In the genomic region with DNA sequence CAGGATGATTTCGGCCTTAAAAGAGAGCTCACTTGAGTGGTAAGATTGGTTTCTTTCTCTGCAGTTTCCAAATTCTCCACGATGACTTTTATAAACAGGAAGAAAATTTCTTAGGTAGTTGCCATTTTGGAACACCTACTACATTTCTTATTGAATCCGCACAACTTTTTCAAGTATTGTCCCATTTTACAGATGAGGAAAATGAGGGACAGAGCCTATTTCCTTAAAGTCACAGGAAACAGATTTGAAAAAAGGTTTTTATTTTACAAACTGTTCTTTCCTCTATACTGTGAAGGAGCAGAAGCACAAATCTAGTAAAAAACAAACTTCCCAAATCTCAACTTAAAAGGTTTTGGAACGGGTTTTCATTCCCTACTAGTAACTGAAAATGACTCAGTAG, we compare ENCODE assay signal across 13 cellular contexts. TPM values are rescaled to one million over a fixed set of nuclear protein-coding genes. Genes with fewer than 3 reads are reported as not detected.
DNase-seq lines count a peak whose midpoint lies in the region; ATAC-seq, FAIRE-seq and TF ChIP-seq lines count a peak whose summit lies in the region.
"Had no signal": no experiment of that assay in that cellular context is flagged by ENCODE, and none has a peak within 500 bp of the region (broad histone marks: within the 10 kb centered on the region; RNA-seq: fewer than 3 reads in every experiment).

No MANE protein-coding gene starts in this region.

- H3K4me3 ChIP-seq in KMS-11 (IDR thresholded peaks at IDR 0.05; ENCODE audit: insufficient read depth, low read depth, low read length): no peak overlapping the region
- peak overlapping the region; percentile 99 for H3K4me3 ChIP-seq in GM12878

- H3K9me3 ChIP-seq in GM12878 (replicated peaks; ENCODE audit: control insufficient read depth, insufficient read depth, low read length): peaks cover 2% of the 10 kb centered on the region; the same call in 2 of the 3 replicates

- RAD21 ChIA-PET in GM12878 (lab: Charles Lee; ENCODE audit: unreplicated experiment): no interaction called here

- H3K27me3 ChIP-seq in KMS-11 (ENCODE audit: insufficient read depth, low read depth) (no peaks in the 10 kb centered on the region), GM12878 (replicated peaks in 1 of 2; ENCODE audit: control insufficient read depth in 2 of 2, insufficient read depth in 2 of 2, low read length in 1 of 2) (no peaks in the 10 kb centered on the region)

- no peak for TF ChIP-seq RAD21 in GM12878 (IDR thresholded peaks at IDR 0.05; ENCODE audit: insufficient read depth, low read depth, low read length)

- no peak for TF ChIP-seq POLR2A in GM12878 (IDR thresholded peaks at IDR 0.05; ENCODE audit: low read depth, low read length)

- no peak for FAIRE-seq in GM12878 (lab: Jason Lieb, UNC)

- H3K9ac ChIP-seq in KMS-11: no peak overlapping the region
- no peak overlapping the region for H3K9ac ChIP-seq in GM12878 (ENCODE audit: control insufficient read depth, insufficient read depth, low read length)

- TF ChIP-seq CTCF in Calu3 (IDR thresholded peaks at IDR 0.05; ENCODE audit: unreplicated experiment): no peak
- TF ChIP-seq CTCF in KMS-11 (conservative IDR thresholded peaks at IDR 0.05; ENCODE audit: low read depth, low read length): no peak
- no peak for TF ChIP-seq CTCF in GM12878 (IDR thresholded peaks at IDR 0.05 in 2 of 3, conservative IDR thresholded peaks at IDR 0.05 in 1 of 3; ENCODE audit: control insufficient read depth in 2 of 3, extremely low read depth in 1 of 3, insufficient read depth in 1 of 3, low read depth in 3 of 3, low read length in 3 of 3)

- H3K4me2 ChIP-seq in KMS-11 (peak overlapping the region; percentile 83), GM12878 (ENCODE audit: control insufficient read depth, insufficient read depth) (peak overlapping the region; percentile 44)

- H2AFZ ChIP-seq in KMS-11 (ENCODE audit: low read depth) (no peak overlapping the region), GM12878 (ENCODE audit: control insufficient read depth, low read depth, low read length) (no peak overlapping the region)

- CTCF ChIA-PET in Calu3 (lab: Charles Lee) (no interaction called here), GM12878 (lab: Yijun Ruan, JAX) (interaction anchor here (1.0 kb wide), 1 partner anchor 37 kb away, joined by 3 read pairs; no protein-coding TSS in a partner anchor)

- peak overlapping the region; percentile 17 for H3K4me3 Mint-ChIP-seq in Calu3 (ENCODE audit: low read depth, unreplicated experiment)
- H3K4me3 Mint-ChIP-seq in naive thymus-derived CD8-positive, alpha-beta T cell: peak overlapping the region in 9 of 10 donors; percentile 1 to 64 (median 21)

- POLR2A ChIA-PET in GM12878 (lab: Charles Lee): interaction anchor here (1.2 to 4.9 kb wide), 3 partner anchors 9 to 37 kb away, joined by 3 to 67 read pairs (median 8); no protein-coding TSS in a partner anchor
- POLR2A ChIA-PET in naive thymus-derived CD8-positive, alpha-beta T cell (lab: Charles Lee): interaction anchor here (2.2 kb wide), 1 partner anchor 38 kb away, joined by 7 read pairs; no protein-coding TSS in a partner anchor

- H3K4me1 ChIP-seq in KMS-11 (ENCODE audit: low read depth, poor library complexity, severe bottlenecking) (peaks cover 52% of the 10 kb centered on the region), GM12878 (ENCODE audit: control insufficient read depth, insufficient read depth, low read length) (peaks cover 9% of the 10 kb centered on the region)

- intact Hi-C loops in Calu3 (cut with micrococcal nuclease; ENCODE audit: unreplicated experiment): no loop called here
- intact Hi-C loops in GM12878 (cut with micrococcal nuclease; ENCODE audit: unreplicated experiment): no loop called here

- H3K4me1 Mint-ChIP-seq in Calu3 (ENCODE audit: low read depth, unreplicated experiment): peaks cover 16% of the 10 kb centered on the region
- H3K4me1 Mint-ChIP-seq in naive thymus-derived CD8-positive, alpha-beta T cell: peaks cover 20 to 65% (median 58%) of the 10 kb centered on the region in 4 donors

- no peaks in the 10 kb centered on the region for H3K9me3 Mint-ChIP-seq in Calu3 (ENCODE audit: low read depth, unreplicated experiment)
- no peaks in the 10 kb centered on the region for H3K9me3 Mint-ChIP-seq in naive thymus-derived CD8-positive, alpha-beta T cell

- SMC1A ChIA-PET in GM12878 (lab: Charles Lee; ENCODE audit: uncharacterized antibody, unreplicated experiment): interaction anchor here (1.4 kb wide), 1 partner anchor 33 kb away, joined by 7 read pairs; no protein-coding TSS in a partner anchor

- BruUV-seq in Calu3 (replicated peaks; lab: Mats Ljungman, UMichigan): no TSS peak
- BruUV-seq in GM12878 (replicated peaks; lab: Mats Ljungman, UMichigan): no TSS peak

- peaks cover 60% of the 10 kb centered on the region for H4K20me1 ChIP-seq in KMS-11 (ENCODE audit: insufficient read depth)
- H4K20me1 ChIP-seq in GM12878 (ENCODE audit: control insufficient read depth, insufficient read depth): peaks cover 10% of the 10 kb centered on the region

- H3K27ac ChIP-seq in KMS-11: peak overlapping the region; percentile 89; the same call in 1 of the 2 replicates
- no peak overlapping the region for H3K27ac ChIP-seq in GM12878 (ENCODE audit: control insufficient read depth, insufficient read depth)

- ATAC-seq in GM12878 (no peak), HG03159 (IDR thresholded peaks at IDR 0.05; ENCODE audit: unreplicated experiment) (no peak), HG02973 (IDR thresholded peaks at IDR 0.05; ENCODE audit: unreplicated experiment) (no peak)
- no peak for ATAC-seq in naive thymus-derived CD8-positive, alpha-beta T cell

- H3K36me3 Mint-ChIP-seq in Calu3 (ENCODE audit: insufficient read depth, unreplicated experiment): peaks cover 63% of the 10 kb centered on the region
- H3K36me3 Mint-ChIP-seq in naive thymus-derived CD8-positive, alpha-beta T cell: peaks cover 0 to 27% (median 16%) of the 10 kb centered on the region in 3 donors

- no peak overlapping the region for H3K27ac Mint-ChIP-seq in Calu3 (ENCODE audit: unreplicated experiment)
- H3K27ac Mint-ChIP-seq in naive thymus-derived CD8-positive, alpha-beta T cell: peak overlapping the region in 1 of 10 donors; percentile 2

- in situ Hi-C loops in GM12878 (cut with MboI): no loop called here

- H3K36me3 ChIP-seq in KMS-11 (ENCODE audit: insufficient read depth) (peaks cover 27% of the 10 kb centered on the region; the same call in 1 of the 2 replicates), GM12878 (ENCODE audit: control insufficient read depth in 2 of 2, insufficient read depth in 2 of 2, low read length in 1 of 2) (peaks cover 0 to 18% of the 10 kb centered on the region in 2 experiments; a peak in 3 of 4 replicates)

- DNase-seq in Calu3 (no peak), GM12878 (ENCODE audit: low read depth, low spot score) (no peak), Kasumi-1 (lab: John Stamatoyannopoulos, UW) (no peak)
- DNase-seq in naive thymus-derived CD8-positive, alpha-beta T cell: no peak
- no peak for DNase-seq in stimulated activated CD4-positive, alpha-beta T cell treated with anti-CD3 and anti-CD28 coated beads, Interleukin-4, amount 100 ng/mL, for 1 hour
- DNase-seq: activated CD4-positive, alpha-beta T cell treated with anti-CD3 and anti-CD28 coated beads for 1 hour; activated naive CD4-positive, alpha-beta T cell treated with anti-CD3 and anti-CD28 coated beads, Interleukin-2, amount 50 U/mL, for 16 hours; NCI-H510A; Right ventricle myocardium superior; stimulated activated naive CD4-positive, alpha-beta T cell treated with Interleukin-2 at 50 U/mL for 16 hours had no signal

- 97% methylated on average over 4 of the region's 4 CpGs for WGBS in GM12878 (ENCODE audit: insufficient coverage, insufficient replicate concordance, low lambda C conversion rate, missing lambda C conversion rate)

- peaks cover 75% of the 10 kb centered on the region for H3K79me2 ChIP-seq in KMS-11 (ENCODE audit: insufficient read depth, low read depth)
- peaks cover 77% of the 10 kb centered on the region for H3K79me2 ChIP-seq in GM12878 (ENCODE audit: control insufficient read depth, insufficient read depth, low read length)

- H3K27me3 Mint-ChIP-seq in Calu3 (ENCODE audit: unreplicated experiment): no peaks in the 10 kb centered on the region
- H3K27me3 Mint-ChIP-seq in naive thymus-derived CD8-positive, alpha-beta T cell: no peaks in the 10 kb centered on the region

- TF ChIP-seq EP300 in GM12878 (IDR thresholded peaks at IDR 0.05; ENCODE audit: borderline replicate concordance in 1 of 2, control insufficient read depth in 1 of 2, low read depth in 2 of 2, low read length in 2 of 2): no peak

RNA-seq across cellular contexts. Expression of gene YWHAG, which starts 2.7 kb away (rescaled TPM):
- total RNA-seq in Calu3 (2022): 113 and 122 TPM in 2 replicates
- 36.7 and 39.5 TPM in 2 replicates for total RNA-seq in GM12878 (2013; cell fraction: nucleolus; rRNA removed)
- 26.0 and 26.4 TPM in 2 replicates for total RNA-seq in GM12878 (2014; rRNA removed)
- total RNA-seq in GM12878 (2014; rRNA removed; fragmentation: Illumina TruSeq; extraction: Trizol): 77.4 and 79.7 TPM in 2 replicates
- 153 and 157 TPM in 2 replicates for total RNA-seq in GM12878 (2021)
- 37.6 TPM for polyA plus RNA-seq in GM12878 (2011; ENCODE audit: low read depth)
- 59.6 and 75.1 TPM in 2 replicates for polyA plus RNA-seq in GM12878 (2011; rRNA removed)
- polyA plus RNA-seq in GM12878 (2011; cell fraction: cytosol; rRNA removed): 34.2 and 44.7 TPM in 2 replicates
- 25.0 and 40.2 TPM in 2 replicates for polyA plus RNA-seq in GM12878 (2011; cell fraction: nucleus; rRNA removed)
- 86.1 and 86.2 TPM in 2 replicates for polyA plus RNA-seq in GM12878 (2012)
- polyA plus RNA-seq in GM12878 (2014; fragmentation: Illumina TruSeq; extraction: Trizol): 125 and 130 TPM in 2 replicates
- polyA plus RNA-seq in GM12878 (2014; fragmentation: Nextera tagmentation; extraction: Ambion mirVana): 10 to 100 TPM; 20.2 to 27.2 TPM
- polyA plus RNA-seq in GM12878 (2014; rRNA removed): 55.4 and 61.8 TPM in 2 replicates
- 10 to 100 TPM; 24.3 to 26.1 TPM for polyA plus RNA-seq in GM12878 (2016; fragmentation: Nextera tagmentation; extraction: Ambion mirVana)
- polyA minus RNA-seq in GM12878 (2011; rRNA and poly(A)+ RNA removed): 60.4 and 89.3 TPM in 2 replicates
- polyA minus RNA-seq in GM12878 (2011; cell fraction: cytosol; rRNA and poly(A)+ RNA removed): 48.9 and 52.5 TPM in 2 replicates
- polyA minus RNA-seq in GM12878 (2011; cell fraction: nucleus; rRNA and poly(A)+ RNA removed): 11.5 and 21.3 TPM in 2 replicates
- total RNA-seq in naive thymus-derived CD8-positive, alpha-beta T cell: 10 to 100 TPM; 36.5 to 38.2 TPM
- polyA plus RNA-seq in naive thymus-derived CD8-positive, alpha-beta T cell: 1 to 10 TPM; 1.4 to 1.9 (median 1.7) TPM

RNA-seq across cellular contexts. Expression of gene SSC4D, which starts 53.4 kb away (rescaled TPM):
- total RNA-seq in Calu3 (2022) (0.51 TPM in 1 of 2 replicates, not detected in the other), GM12878 (2014; rRNA removed) (0.34 and 0.65 TPM in 2 replicates), GM12878 (2014; rRNA removed; fragmentation: Illumina TruSeq; extraction: Trizol) (0.14 and 0.18 TPM in 2 replicates), GM12878 (2021) (0.41 and 0.72 TPM in 2 replicates)
- 0.33 TPM in 1 of 2 replicates, not detected in the other for total RNA-seq in GM12878 (2013; cell fraction: nucleolus; rRNA removed)
- polyA plus RNA-seq in GM12878 (2011; ENCODE audit: low read depth): not detected
- polyA plus RNA-seq in GM12878 (2011; rRNA removed) (0.24 TPM in 2 replicates), GM12878 (2014; fragmentation: Illumina TruSeq; extraction: Trizol) (0.21 and 0.25 TPM in 2 replicates), GM12878 (2014; fragmentation: Nextera tagmentation; extraction: Ambion mirVana) (under 1 TPM in 1 of 2 experiments, not detected in 1; 0.11 TPM), GM12878 (2014; rRNA removed) (0.08 and 0.29 TPM in 2 replicates), GM12878 (2016; fragmentation: Nextera tagmentation; extraction: Ambion mirVana) (under 1 TPM; 0.63 to 0.79 TPM)
- 0.51 and 0.57 TPM in 2 replicates for polyA plus RNA-seq in GM12878 (2011; cell fraction: cytosol; rRNA removed)
- polyA plus RNA-seq in GM12878 (2011; cell fraction: nucleus; rRNA removed): 0.15 and 0.18 TPM in 2 replicates
- polyA plus RNA-seq in GM12878 (2012): 0.18 and 0.39 TPM in 2 replicates
- polyA minus RNA-seq in GM12878 (2011; rRNA and poly(A)+ RNA removed): 0.37 and 0.52 TPM in 2 replicates
- polyA minus RNA-seq in GM12878 (2011; cell fraction: cytosol; rRNA and poly(A)+ RNA removed): not detected in 2 replicates
- polyA minus RNA-seq in GM12878 (2011; cell fraction: nucleus; rRNA and poly(A)+ RNA removed): not detected in 2 replicates
- not detected for total RNA-seq in naive thymus-derived CD8-positive, alpha-beta T cell
- under 1 TPM in 2 of 3 donors, not detected in 1; 0.62 to 0.85 TPM for polyA plus RNA-seq in naive thymus-derived CD8-positive, alpha-beta T cell

RNA-seq across cellular contexts. Expression of gene HSPB1, which starts 53.6 kb away (rescaled TPM):
- total RNA-seq in Calu3 (2022) (72.7 and 135 TPM in 2 replicates), GM12878 (2014; rRNA removed) (31.9 and 47.8 TPM in 2 replicates), GM12878 (2014; rRNA removed; fragmentation: Illumina TruSeq; extraction: Trizol) (35.4 and 41.2 TPM in 2 replicates), GM12878 (2021) (181 and 189 TPM in 2 replicates)
- total RNA-seq in GM12878 (2013; cell fraction: nucleolus; rRNA removed): 21.2 and 22.1 TPM in 2 replicates
- polyA plus RNA-seq in GM12878 (2011; ENCODE audit: low read depth): 50.0 TPM
- polyA plus RNA-seq in GM12878 (2011; rRNA removed) (10.4 and 67.5 TPM in 2 replicates), GM12878 (2014; fragmentation: Illumina TruSeq; extraction: Trizol) (1.4 and 41.6 TPM in 2 replicates), GM12878 (2014; fragmentation: Nextera tagmentation; extraction: Ambion mirVana) (10 to 100 TPM; 13.7 to 56.5 TPM), GM12878 (2014; rRNA removed) (134 and 182 TPM in 2 replicates), GM12878 (2016; fragmentation: Nextera tagmentation; extraction: Ambion mirVana) (100 to 1,000 TPM; 279 to 297 TPM)
- 139 and 153 TPM in 2 replicates for polyA plus RNA-seq in GM12878 (2011; cell fraction: cytosol; rRNA removed)
- 127 and 155 TPM in 2 replicates for polyA plus RNA-seq in GM12878 (2011; cell fraction: nucleus; rRNA removed)
- 172 and 210 TPM in 2 replicates for polyA plus RNA-seq in GM12878 (2012)
- 15.6 and 24.8 TPM in 2 replicates for polyA minus RNA-seq in GM12878 (2011; rRNA and poly(A)+ RNA removed)
- 42.6 and 53.3 TPM in 2 replicates for polyA minus RNA-seq in GM12878 (2011; cell fraction: cytosol; rRNA and poly(A)+ RNA removed)
- 21.4 and 37.5 TPM in 2 replicates for polyA minus RNA-seq in GM12878 (2011; cell fraction: nucleus; rRNA and poly(A)+ RNA removed)
- total RNA-seq in naive thymus-derived CD8-positive, alpha-beta T cell: 10 to 100 TPM; 48.5 to 49.4 TPM
- polyA plus RNA-seq in naive thymus-derived CD8-positive, alpha-beta T cell: 100 to 1,000 TPM in 2 of 3 donors, 10 to 100 TPM in 1; 96.4 to 128 (median 125) TPM
